Comparison of ENCODE assay signal across 8 cellular contexts in the genomic region with DNA sequence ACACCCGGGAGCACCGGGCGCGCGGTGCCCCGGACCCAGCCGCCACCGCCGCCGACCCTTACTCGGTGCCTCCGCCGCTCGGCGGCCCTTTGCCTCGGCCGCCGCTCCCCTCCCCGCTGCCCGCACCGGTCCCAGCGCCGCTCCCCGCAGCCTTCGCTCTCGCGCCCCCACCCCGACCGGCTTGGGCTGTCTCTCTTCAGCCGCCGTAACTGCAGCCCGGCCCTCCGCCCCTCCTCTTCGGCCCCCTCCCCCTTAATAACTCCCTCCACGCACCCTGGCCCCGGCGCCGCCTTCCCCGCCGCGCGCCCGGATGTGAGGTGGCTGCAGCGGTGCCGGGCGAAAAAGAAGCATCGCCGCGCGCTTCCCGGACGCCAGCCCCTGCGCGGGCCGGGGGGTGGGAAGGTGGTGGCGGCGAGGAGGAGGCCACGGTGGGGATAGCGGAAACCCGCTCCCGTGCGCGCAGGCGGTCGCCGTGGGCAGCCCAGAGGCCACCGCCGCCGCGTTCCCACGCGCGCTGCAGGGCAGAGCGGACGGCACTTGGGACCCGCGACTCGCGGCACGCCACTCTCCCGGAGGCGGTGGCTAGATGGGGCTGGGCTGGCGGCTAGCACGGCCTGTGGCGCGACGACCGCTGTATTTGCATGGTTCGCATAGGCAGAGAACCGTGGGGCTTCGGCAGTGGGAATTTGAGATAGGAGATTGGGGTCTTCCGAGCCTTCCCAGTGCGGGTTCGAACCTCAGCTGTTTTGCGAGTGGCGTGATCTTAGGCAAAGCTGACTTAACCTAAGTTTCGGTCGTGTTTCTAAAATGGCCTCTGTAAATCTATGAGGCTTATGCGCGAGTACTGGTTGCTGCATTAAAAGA. TPM values are rescaled to one million over a fixed set of nuclear protein-coding genes. Genes with fewer than 3 reads are reported as not detected.
A peak's percentile ranks its signal among the peaks of the same experiment; 100 is the strongest.
DNase-seq lines count a peak whose midpoint lies in the region; ATAC-seq and TF ChIP-seq lines count a peak whose summit lies in the region.

A gene with protein sequence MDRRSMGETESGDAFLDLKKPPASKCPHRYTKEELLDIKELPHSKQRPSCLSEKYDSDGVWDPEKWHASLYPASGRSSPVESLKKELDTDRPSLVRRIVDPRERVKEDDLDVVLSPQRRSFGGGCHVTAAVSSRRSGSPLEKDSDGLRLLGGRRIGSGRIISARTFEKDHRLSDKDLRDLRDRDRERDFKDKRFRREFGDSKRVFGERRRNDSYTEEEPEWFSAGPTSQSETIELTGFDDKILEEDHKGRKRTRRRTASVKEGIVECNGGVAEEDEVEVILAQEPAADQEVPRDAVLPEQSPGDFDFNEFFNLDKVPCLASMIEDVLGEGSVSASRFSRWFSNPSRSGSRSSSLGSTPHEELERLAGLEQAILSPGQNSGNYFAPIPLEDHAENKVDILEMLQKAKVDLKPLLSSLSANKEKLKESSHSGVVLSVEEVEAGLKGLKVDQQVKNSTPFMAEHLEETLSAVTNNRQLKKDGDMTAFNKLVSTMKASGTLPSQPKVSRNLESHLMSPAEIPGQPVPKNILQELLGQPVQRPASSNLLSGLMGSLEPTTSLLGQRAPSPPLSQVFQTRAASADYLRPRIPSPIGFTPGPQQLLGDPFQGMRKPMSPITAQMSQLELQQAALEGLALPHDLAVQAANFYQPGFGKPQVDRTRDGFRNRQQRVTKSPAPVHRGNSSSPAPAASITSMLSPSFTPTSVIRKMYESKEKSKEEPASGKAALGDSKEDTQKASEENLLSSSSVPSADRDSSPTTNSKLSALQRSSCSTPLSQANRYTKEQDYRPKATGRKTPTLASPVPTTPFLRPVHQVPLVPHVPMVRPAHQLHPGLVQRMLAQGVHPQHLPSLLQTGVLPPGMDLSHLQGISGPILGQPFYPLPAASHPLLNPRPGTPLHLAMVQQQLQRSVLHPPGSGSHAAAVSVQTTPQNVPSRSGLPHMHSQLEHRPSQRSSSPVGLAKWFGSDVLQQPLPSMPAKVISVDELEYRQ (minus strand): TSS at position 211 of the 864 bp plus-strand sequence. CDS start 1,124 bp downstream, outside the sequence.

- H3K9me3 Mint-ChIP-seq in memory B cell, result no peaks in the 10 kb centered on the region

- peak; percentile 32 for ATAC-seq in GM19025 (IDR thresholded peaks at IDR 0.05; ENCODE audit: low read depth, unreplicated experiment)
- ATAC-seq in HG03439 (IDR thresholded peaks at IDR 0.05; ENCODE audit: unreplicated experiment), result peak; percentile 33
- peak; percentile 54 for ATAC-seq in memory B cell (ENCODE audit: low read depth)

- no peaks in the 10 kb centered on the region for H3K36me3 Mint-ChIP-seq in memory B cell

- H3K4me3 Mint-ChIP-seq in memory B cell, result peak within 1 kb of the TSS; percentile 90

- peaks cover 18% of the 10 kb centered on the region for H3K4me1 Mint-ChIP-seq in memory B cell

- peak within 1 kb of the TSS; percentile 96 for H3K27ac Mint-ChIP-seq in memory B cell

- H3K27me3 Mint-ChIP-seq in memory B cell, result no peaks in the 10 kb centered on the region

- peak; percentile 69 for DNase-seq in AG09319 (ENCODE audit: extremely low read depth, low read depth)
- peak; percentile 13 for DNase-seq in NK-92 (lab: John Stamatoyannopoulos, UW; ENCODE audit: unreplicated experiment)
- DNase-seq in effector CD8-positive, alpha-beta T cell (lab: John Stamatoyannopoulos, UW), result peak; percentile 65
- peak; percentile 82 to 83 for DNase-seq in memory B cell (ENCODE audit: low spot score in 2 of 2)
- DNase-seq in stimulated activated CD4-positive, alpha-beta T cell treated with anti-CD3 and anti-CD28 coated beads, TNF-alpha, amount 100 ng/mL, for 48 hours (ENCODE audit: low read depth in 3 of 3), result peak; percentile 70 to 81 (median 74)

- POLR2A ChIA-PET in activated CD8-positive, alpha-beta memory T cell treated with anti-CD3 and anti-CD28 coated beads for 36 hours (lab: Charles Lee), result interaction anchor here (1.0 to 1.8 kb wide), 3 partner anchors 47 to 150 kb away, joined by 3 to 4 read pairs (median 3); no protein-coding TSS in a partner anchor

- no peak for TF ChIP-seq CTCF in AG09319 (IDR thresholded peaks at IDR 0.05; ENCODE audit: low read depth, low read length)

- CTCF ChIA-PET in activated CD8-positive, alpha-beta memory T cell treated with anti-CD3 and anti-CD28 coated beads for 36 hours (lab: Charles Lee), result interaction anchor here (1.0 to 1.1 kb wide), 2 partner anchors 47 to 130 kb away, joined by 3 read pairs; no protein-coding TSS in a partner anchor

RNA-seq across cellular contexts. Expression of the gene that starts here (rescaled TPM):
- 10 to 100 TPM; 46.1 to 54.0 TPM for total RNA-seq in activated CD8-positive, alpha-beta memory T cell treated with anti-CD3 and anti-CD28 coated beads for 36 hours

Comparison
In these comparisons a context has a peak if more than half of its experiments do, and no peak if none do; other contexts are left out.
1. Peak in every context shown above with its lines: DNase-seq and ATAC-seq.
2. DNase-seq: peak in every context shown above with its lines; median percentile 82 in memory B cell; 74 in stimulated activated CD4-positive, alpha-beta T cell treated with anti-CD3 and anti-CD28 coated beads, TNF-alpha, amount 100 ng/mL, for 48 hours; 69 in AG09319; 65 in effector CD8-positive, alpha-beta T cell; 13 in NK-92.